Comparison of ENCODE assay signal across 17 cellular contexts in the genomic region with DNA sequence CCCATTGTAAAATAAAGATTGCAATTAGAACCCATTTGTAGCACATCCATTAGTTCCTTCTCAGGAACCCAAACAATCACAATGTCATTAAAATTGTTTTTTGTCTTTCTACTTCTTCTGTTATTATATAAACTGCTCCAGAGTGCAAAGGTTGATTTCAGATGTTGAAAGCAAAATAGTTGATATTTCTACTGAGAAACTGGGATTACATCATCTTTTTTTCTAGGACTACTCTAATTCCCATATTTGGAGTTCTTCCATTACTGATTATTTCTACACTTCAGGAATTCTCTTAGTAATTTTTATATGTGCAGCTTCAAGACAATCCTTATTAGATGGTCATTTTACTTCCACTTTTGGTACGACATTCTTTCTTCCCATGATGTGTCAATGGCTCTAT. TPM values are rescaled to one million over a fixed set of nuclear protein-coding genes. Genes with fewer than 3 reads are reported as not detected.
A peak's percentile ranks its signal among the peaks of the same experiment; 100 is the strongest.
DNase-seq lines count a peak whose midpoint lies in the region; ATAC-seq, FAIRE-seq and TF ChIP-seq lines count a peak whose summit lies in the region.
"Not testable (repeated sequence)": the region's sequence is repeated elsewhere in the genome, so short reads cannot be mapped to it uniquely, and the experiment has no call there.
"Had no signal": no experiment of that assay in that cellular context is flagged by ENCODE, and none has a peak within 500 bp of the region (broad histone marks: within the 10 kb centered on the region; RNA-seq: fewer than 3 reads in every experiment).

No MANE protein-coding gene starts in this region.

- not testable (repeated sequence) for H3K9me3 ChIP-seq in A549; kidney (ENCODE audit: control insufficient read depth in 1 of 2, low read length in 2 of 2); right lobe of liver

- not testable (repeated sequence) for DNase-seq in A549 (ENCODE audit: low read depth in 1 of 2, low spot score in 1 of 2); RCC 7860 (ENCODE audit: low spot score); kidney; left lobe of liver (ENCODE audit: low spot score); right lobe of liver; sciatic nerve (ENCODE audit: low spot score)

- not testable (repeated sequence) for TF ChIP-seq POLR2A in A549 (IDR thresholded peaks at IDR 0.05; ENCODE audit: low read length); right lobe of liver (IDR thresholded peaks at IDR 0.05)

- TF ChIP-seq EP300 in A549 (IDR thresholded peaks at IDR 0.05) = not testable (repeated sequence)

- H3K9ac ChIP-seq in kidney (ENCODE audit: low read length in 2 of 2) = not testable (repeated sequence)

- H3K4me2 ChIP-seq in A549 = not testable (repeated sequence)

- H3K4me3 ChIP-seq in A549; kidney (ENCODE audit: low read length in 2 of 2); right lobe of liver: not testable (repeated sequence)

- not testable (repeated sequence) for H3K4me1 ChIP-seq in A549; kidney (ENCODE audit: control insufficient read depth in 1 of 2, insufficient read depth in 1 of 2, low read depth in 1 of 2, low read length in 2 of 2); right lobe of liver

- H3K27me3 ChIP-seq in right lobe of liver = not testable (repeated sequence)

- TF ChIP-seq CTCF in A549 (IDR thresholded peaks at IDR 0.05); kidney (IDR thresholded peaks at IDR 0.05; ENCODE audit: borderline replicate concordance, extremely low read depth, insufficient read depth); right lobe of liver (IDR thresholded peaks at IDR 0.05): not testable (repeated sequence)

- WGBS in A549 (ENCODE audit: missing lambda C conversion rate) = 43% methylated on average over 1 of the region's 1 CpG
- WGBS in right lobe of liver (ENCODE audit: insufficient coverage, low coverage, low lambda C conversion rate, missing lambda C conversion rate) = no CpG with 5 or more reads among the region's 1 CpG

- not testable (repeated sequence) for H3K27ac ChIP-seq in A549; kidney (ENCODE audit: low read depth in 2 of 2, low read length in 2 of 2); right lobe of liver

- POLR2A ChIA-PET in A549 (lab: Yijun Ruan, JAX) = not testable (repeated sequence)

- intact Hi-C loops in kidney (cut with DNase I); right lobe of liver (cut with DNase I); sciatic nerve (cut with DNase I): not testable (repeated sequence)

- CTCF ChIA-PET in A549 (lab: Yijun Ruan, JAX) = not testable (repeated sequence)

- ATAC-seq in A549 = not testable (repeated sequence)
- ATAC-seq in left lobe of liver (peak; percentile 29), right lobe of liver (peak in 3 of 4 donors; percentile 28 to 59 (median 58)), sciatic nerve (peak; percentile 51)

- H3K36me3 ChIP-seq in kidney (ENCODE audit: control insufficient read depth in 1 of 2, insufficient read depth in 2 of 2, low read length in 2 of 2); right lobe of liver: not testable (repeated sequence)

- FAIRE-seq in A549 (lab: Jason Lieb, UNC) (peak; percentile 77), RCC 7860 (lab: Jason Lieb, UNC) (peak; percentile 21), endometrium (lab: Jason Lieb, UNC) (peak; percentile 8), kidney (lab: Jason Lieb, UNC) (peak; percentile 37)

- not testable (repeated sequence) for TF ChIP-seq RAD21 in A549 (conservative IDR thresholded peaks at IDR 0.05 in 1 of 2, IDR thresholded peaks at IDR 0.05 in 1 of 2)

RNA-seq across cellular contexts. Expression of a gene that starts 5.3 kb away (rescaled TPM):
- polyA plus RNA-seq in A549 (2011; rRNA removed) (not detected in 2 replicates), A549 (2017; fragmentation: RNase III; extraction: RNeasy Plus Mini Kit Qiagen cat#74134 plus additional on column Dnase treatment) (not detected in 3 replicates), kidney (ENCODE audit: insufficient read depth, low read depth, low replicate concordance) (not detected)
- not detected in 2 replicates for polyA plus RNA-seq in A549 (2012; cell fraction: cytosol; rRNA removed)
- polyA plus RNA-seq in A549 (2012; cell fraction: nucleus; rRNA removed) = not detected in 2 replicates
- polyA minus RNA-seq in A549 (2011; rRNA and poly(A)+ RNA removed) = 0.04 TPM in 1 of 2 replicates, not detected in the other
- total RNA-seq in kidney (not detected), left lobe of liver (not detected), right lobe of liver (under 1 TPM in 1 of 6 experiments, not detected in 5; 0.09 TPM), sciatic nerve (0.22 TPM)
- total RNA-seq: A172; B cell; Caco-2; Calu3; CD4-positive, alpha-beta memory T cell; CD4-positive, CD25-positive, alpha-beta regulatory T cell; CD8-positive, alpha-beta memory T cell; CD8-positive, alpha-beta T cell had no signal
- polyA plus RNA-seq: AG04450; CD14-positive monocyte; CD8-positive, alpha-beta memory T cell had no signal

RNA-seq across cellular contexts. Expression of a gene that starts 37.7 kb away (rescaled TPM):
- 2.3 and 2.8 TPM in 2 replicates for polyA plus RNA-seq in A549 (2011; rRNA removed)
- 0.91 and 1.1 TPM in 2 replicates for polyA plus RNA-seq in A549 (2012; cell fraction: cytosol; rRNA removed)
- 1.1 and 1.4 TPM in 2 replicates for polyA plus RNA-seq in A549 (2012; cell fraction: nucleus; rRNA removed)
- polyA plus RNA-seq in A549 (2017; fragmentation: RNase III; extraction: RNeasy Plus Mini Kit Qiagen cat#74134 plus additional on column Dnase treatment) = 2.1 to 2.6 TPM (median 2.5 TPM) in 3 replicates
- polyA minus RNA-seq in A549 (2011; rRNA and poly(A)+ RNA removed) = 6.6 and 7.1 TPM in 2 replicates
- 43.5 TPM for total RNA-seq in kidney
- 15.2 TPM for polyA plus RNA-seq in kidney (ENCODE audit: insufficient read depth, low read depth, low replicate concordance)
- 11.6 TPM for total RNA-seq in left lobe of liver
- total RNA-seq in right lobe of liver = 10 to 100 TPM; 10.2 to 18.2 (median 15.0) TPM
- total RNA-seq in sciatic nerve = 12.8 TPM
- total RNA-seq: A172 had no signal

RNA-seq across cellular contexts. Expression of a gene that starts 48.4 kb away (rescaled TPM):
- polyA plus RNA-seq in A549 (2011; rRNA removed) = 0.06 TPM in 1 of 2 replicates, not detected in the other
- not detected in 2 replicates for polyA plus RNA-seq in A549 (2012; cell fraction: cytosol; rRNA removed)
- not detected in 2 replicates for polyA plus RNA-seq in A549 (2012; cell fraction: nucleus; rRNA removed)
- not detected in 3 replicates for polyA plus RNA-seq in A549 (2017; fragmentation: RNase III; extraction: RNeasy Plus Mini Kit Qiagen cat#74134 plus additional on column Dnase treatment)
- not detected in 2 replicates for polyA minus RNA-seq in A549 (2011; rRNA and poly(A)+ RNA removed)
- 4.3 TPM for total RNA-seq in kidney
- 5.4 TPM for polyA plus RNA-seq in kidney (ENCODE audit: insufficient read depth, low read depth, low replicate concordance)
- 1.4 TPM for total RNA-seq in left lobe of liver
- total RNA-seq in right lobe of liver = 1 to 10 TPM in 2 of 6 experiments, under 1 TPM in 4; 0.53 to 1.3 (median 0.71) TPM
- 1.2 TPM for total RNA-seq in sciatic nerve
- total RNA-seq: A172; CD4-positive, CD25-positive, alpha-beta regulatory T cell had no signal
- polyA plus RNA-seq: CD14-positive monocyte had no signal

RNA-seq across cellular contexts. Expression of a gene that starts 52.9 kb away (rescaled TPM):
- polyA plus RNA-seq in A549 (2011; rRNA removed) (not detected in 2 replicates), A549 (2017; fragmentation: RNase III; extraction: RNeasy Plus Mini Kit Qiagen cat#74134 plus additional on column Dnase treatment) (not detected in 3 replicates), kidney (ENCODE audit: insufficient read depth, low read depth, low replicate concordance) (3.5 TPM)
- polyA plus RNA-seq in A549 (2012; cell fraction: cytosol; rRNA removed) = not detected in 2 replicates
- polyA plus RNA-seq in A549 (2012; cell fraction: nucleus; rRNA removed) = not detected in 2 replicates
- polyA minus RNA-seq in A549 (2011; rRNA and poly(A)+ RNA removed) = not detected in 2 replicates
- total RNA-seq in kidney (12.3 TPM), left lobe of liver (1.9 TPM), right lobe of liver (1 to 10 TPM; 1.5 to 5.6 (median 3.5) TPM), sciatic nerve (3.7 TPM)
- total RNA-seq: A172 had no signal
- polyA plus RNA-seq: AG04450, CD14-positive monocyte had no signal
